In the genomic region with DNA sequence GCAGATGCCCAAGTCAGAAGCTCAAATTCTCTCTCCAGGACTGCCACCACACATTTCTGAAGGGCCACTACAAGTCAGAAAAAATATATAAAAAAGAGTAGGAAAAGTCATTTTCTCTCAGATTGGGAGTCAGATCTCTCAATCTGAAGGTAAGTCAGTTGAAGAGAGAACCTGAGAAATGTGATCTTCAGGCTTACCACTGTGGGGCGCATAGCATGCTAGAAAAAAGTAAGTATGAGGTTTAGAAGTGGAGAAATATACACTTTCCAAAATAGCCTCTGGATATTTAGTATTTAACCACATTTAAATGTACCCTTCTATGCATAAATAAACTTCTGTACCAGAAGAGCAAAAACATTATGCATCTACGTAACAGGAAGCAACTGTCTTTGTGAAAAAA, we compare ENCODE assay signal across 17 cellular contexts.
DNase-seq lines count a peak whose midpoint lies in the region; TF ChIP-seq lines count a peak whose summit lies in the region.
"Had no signal": no experiment of that assay in that cellular context is flagged by ENCODE, and none has a peak within 500 bp of the region (broad histone marks: within the 10 kb centered on the region; RNA-seq: fewer than 3 reads in every experiment).

No MANE protein-coding gene starts in this region.

- no peaks in the 10 kb centered on the region for H4K20me1 ChIP-seq in mammary epithelial cell (ENCODE audit: insufficient read depth, low read length)

- intact Hi-C loops in mammary epithelial cell (cut with micrococcal nuclease): loop anchor here (1.0 to 5.0 kb wide), 3 partner anchors 774 to 1252 kb away; no protein-coding TSS in a partner anchor
- intact Hi-C loops in dorsolateral prefrontal cortex (cut with DNase I): no loop called here

- H3K9me3 Mint-ChIP-seq in endothelial cell (ENCODE audit: unreplicated experiment): no peaks in the 10 kb centered on the region

- in situ Hi-C loops in mammary epithelial cell (cut with MboI; ENCODE audit: low sequenced_read_pairs in 2 of 2): no loop called here

- no peaks in the 10 kb centered on the region for H3K27me3 Mint-ChIP-seq in endothelial cell (ENCODE audit: unreplicated experiment)
- H3K27me3 Mint-ChIP-seq: activated naive CD4-positive, alpha-beta T cell treated with anti-CD3 and anti-CD28 coated beads, Interleukin-2, amount 50 U/mL, for 24 hours had no signal

- no peaks in the 10 kb centered on the region for H3K36me3 Mint-ChIP-seq in endothelial cell (ENCODE audit: low read depth, unreplicated experiment)
- H3K36me3 Mint-ChIP-seq: activated naive CD4-positive, alpha-beta T cell treated with anti-CD3 and anti-CD28 coated beads, Interleukin-2, amount 50 U/mL, for 24 hours had no signal

- no peaks in the 10 kb centered on the region for H3K36me3 ChIP-seq in mammary epithelial cell (ENCODE audit: insufficient read depth, low read length)

- CTCF ChIA-PET in mammary epithelial cell (lab: Charles Lee; ENCODE audit: low non-redundant PET): no interaction called here

- TF ChIP-seq CTCF in mammary epithelial cell (conservative IDR thresholded peaks at IDR 0.05 in 1 of 2, IDR thresholded peaks at IDR 0.05 in 1 of 2; ENCODE audit: extremely low read depth in 1 of 2, insufficient read depth in 1 of 2, low read depth in 1 of 2, low read length in 2 of 2) (peak; percentile 33 to 63), dorsolateral prefrontal cortex (IDR thresholded peaks at IDR 0.05 in 54 of 56, conservative IDR thresholded peaks at IDR 0.05 in 2 of 56; ENCODE audit: low read depth in 1 of 56, partially characterized antibody in 56 of 56) (peak in 2 of 56 donors; percentile 10 to 12), endothelial cell (IDR thresholded peaks at IDR 0.05; ENCODE audit: unreplicated experiment) (no peak)

- DNase-seq in NCI-H146 (lab: John Stamatoyannopoulos, UW): peak; percentile 0
- no peak for DNase-seq in NCI-H146 treated with DMSO at 0.1 percent for 48 hours (lab: John Stamatoyannopoulos, UW; ENCODE audit: unreplicated experiment)
- DNase-seq in NCI-H69 (lab: John Stamatoyannopoulos, UW): peak; percentile 4
- DNase-seq in mammary epithelial cell: peak; percentile 1
- peak; percentile 1 for DNase-seq in renal cortical epithelial cell (ENCODE audit: low read depth)
- no peak for DNase-seq in dorsolateral prefrontal cortex
- DNase-seq in endothelial cell (ENCODE audit: low spot score): no peak
- DNase-seq in EL: no peak
- DNase-seq: activated CD4-positive, alpha-beta T cell treated with anti-CD3 and anti-CD28 coated beads for 48 hours; caudate nucleus; foreskin melanocyte; HCEC 1CT; mesenchymal stem cell; NCI-H1436; NCI-H524 had no signal

- BruUV-seq in mammary epithelial cell (replicated peaks; lab: Mats Ljungman, UMichigan): no TSS peak

- H3K4me3 Mint-ChIP-seq in endothelial cell (ENCODE audit: unreplicated experiment): no peak overlapping the region
- H3K4me3 Mint-ChIP-seq: activated naive CD4-positive, alpha-beta T cell treated with anti-CD3 and anti-CD28 coated beads, Interleukin-2, amount 50 U/mL, for 24 hours; T-helper 2 cell treated with Interferon-gamma antibody and Interleukin-4, amounts not matched to agents 5 μg/mL and 100 μg/mL, for 36 hours had no signal

- H3K4me3 ChIP-seq in mammary epithelial cell (replicated peaks in 1 of 3; ENCODE audit: insufficient read depth in 1 of 3, low read depth in 2 of 3, low read length in 3 of 3) (no peak overlapping the region), dorsolateral prefrontal cortex (no peak overlapping the region)

- H3K9ac ChIP-seq in mammary epithelial cell (ENCODE audit: insufficient read depth, low read length): no peak overlapping the region

- dilution Hi-C loops in mammary epithelial cell (cut with HindIII; ENCODE audit: low sequenced_read_pairs): no loop called here

- H3K79me2 ChIP-seq in mammary epithelial cell (ENCODE audit: insufficient read depth, low read length): no peaks in the 10 kb centered on the region

- 18% methylated on average over 2 of the region's 2 CpGs for WGBS in mammary epithelial cell (ENCODE audit: low coverage, missing lambda C conversion rate)

- H3K4me1 ChIP-seq in mammary epithelial cell (ENCODE audit: insufficient read depth, low read length): no peaks in the 10 kb centered on the region

- H3K27ac ChIP-seq in mammary epithelial cell (ENCODE audit: insufficient read depth, low read depth, low read length) (no peak overlapping the region), dorsolateral prefrontal cortex (no peak overlapping the region)

- H3K4me1 Mint-ChIP-seq in endothelial cell (ENCODE audit: unreplicated experiment): no peaks in the 10 kb centered on the region
- H3K4me1 Mint-ChIP-seq: activated naive CD4-positive, alpha-beta T cell treated with anti-CD3 and anti-CD28 coated beads, Interleukin-2, amount 50 U/mL, for 24 hours had no signal

- no peaks in the 10 kb centered on the region for H3K9me3 ChIP-seq in mammary epithelial cell (replicated peaks; ENCODE audit: insufficient read depth, low read length)

- no peak overlapping the region for H3K4me2 ChIP-seq in mammary epithelial cell (ENCODE audit: insufficient read depth, low read depth, low read length)

- no peak overlapping the region for H2AFZ ChIP-seq in mammary epithelial cell (ENCODE audit: low read depth, low read length)

- no peak overlapping the region for H3K27ac Mint-ChIP-seq in endothelial cell (ENCODE audit: unreplicated experiment)
- H3K27ac Mint-ChIP-seq: activated naive CD4-positive, alpha-beta T cell treated with anti-CD3 and anti-CD28 coated beads, Interleukin-2, amount 50 U/mL, for 24 hours; T-helper 2 cell treated with Interferon-gamma antibody and Interleukin-4, amounts not matched to agents 5 μg/mL and 100 μg/mL, for 36 hours had no signal

- H3K27me3 ChIP-seq in mammary epithelial cell (ENCODE audit: insufficient read depth, low read length) (peaks cover 3% of the 10 kb centered on the region), dorsolateral prefrontal cortex (no peaks in the 10 kb centered on the region)

Comparison
In these comparisons a context has a peak if more than half of its experiments do, and no peak if none do; other contexts are left out.
1. DNase-seq: peak in NCI-H146 (single experiment), NCI-H69 (single experiment), mammary epithelial cell (single experiment) and renal cortical epithelial cell (single experiment); none in NCI-H146 treated with DMSO at 0.1 percent for 48 hours (single experiment), dorsolateral prefrontal cortex (0 of 10), endothelial cell (single experiment) and EL (single experiment).